1 cellular context compared by ENCODE assay signal in the genomic region with DNA sequence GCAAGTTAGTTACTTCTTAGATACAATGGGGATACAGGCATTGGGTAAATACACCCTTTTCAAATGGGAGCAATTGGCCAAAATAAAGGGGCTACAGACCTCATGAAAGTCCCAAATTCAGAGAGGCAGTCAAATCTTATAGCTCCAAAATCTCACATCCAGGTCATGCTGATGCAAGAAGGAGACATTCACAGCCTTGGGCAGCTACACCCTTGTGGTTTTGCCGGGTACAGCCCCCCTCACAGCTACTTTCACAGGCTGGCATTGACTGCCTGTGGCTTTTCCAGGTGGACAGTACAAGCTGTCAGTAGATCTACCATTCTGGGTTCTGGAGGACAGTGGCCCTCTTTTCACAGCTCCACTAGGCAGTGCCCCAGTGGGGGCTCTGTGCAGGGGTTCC.
TF ChIP-seq lines count a peak whose summit lies in the region.

No MANE protein-coding gene starts in this region.

TF ChIP-seq in K562, 482 proteins besides CTCF, POLR2A, EP300 and RAD21 (continued from another document):
- TF ChIP-seq, protein P1, sequence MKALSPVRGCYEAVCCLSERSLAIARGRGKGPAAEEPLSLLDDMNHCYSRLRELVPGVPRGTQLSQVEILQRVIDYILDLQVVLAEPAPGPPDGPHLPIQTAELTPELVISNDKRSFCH (CRISPR knock-in tag; IDR thresholded peaks at IDR 0.05), result no peak
- TF ChIP-seq, protein P1 (tag; IDR thresholded peaks at IDR 0.05), result no peak
- TF ChIP-seq, protein P2, sequence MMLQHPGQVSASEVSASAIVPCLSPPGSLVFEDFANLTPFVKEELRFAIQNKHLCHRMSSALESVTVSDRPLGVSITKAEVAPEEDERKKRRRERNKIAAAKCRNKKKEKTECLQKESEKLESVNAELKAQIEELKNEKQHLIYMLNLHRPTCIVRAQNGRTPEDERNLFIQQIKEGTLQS (IDR thresholded peaks at IDR 0.05), result peak; percentile 65
- TF ChIP-seq, protein P2 (CRISPR knock-in tag; conservative IDR thresholded peaks at IDR 0.05), result no peak
- TF ChIP-seq TRIM24 (IDR thresholded peaks at IDR 0.05), result peak; percentile 81 to 84; a peak in 2 of 4 replicates
- TF ChIP-seq, protein P3, sequence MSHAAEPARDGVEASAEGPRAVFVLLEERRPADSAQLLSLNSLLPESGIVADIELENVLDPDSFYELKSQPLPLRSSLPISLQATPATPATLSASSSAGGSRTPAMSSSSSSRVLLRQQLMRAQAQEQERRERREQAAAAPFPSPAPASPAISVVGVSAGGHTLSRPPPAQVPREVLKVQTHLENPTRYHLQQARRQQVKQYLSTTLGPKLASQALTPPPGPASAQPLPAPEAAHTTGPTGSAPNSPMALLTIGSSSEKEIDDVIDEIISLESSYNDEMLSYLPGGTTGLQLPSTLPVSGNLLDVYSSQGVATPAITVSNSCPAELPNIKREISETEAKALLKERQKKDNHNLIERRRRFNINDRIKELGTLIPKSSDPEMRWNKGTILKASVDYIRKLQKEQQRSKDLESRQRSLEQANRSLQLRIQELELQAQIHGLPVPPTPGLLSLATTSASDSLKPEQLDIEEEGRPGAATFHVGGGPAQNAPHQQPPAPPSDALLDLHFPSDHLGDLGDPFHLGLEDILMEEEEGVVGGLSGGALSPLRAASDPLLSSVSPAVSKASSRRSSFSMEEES (CRISPR knock-in tag; IDR thresholded peaks at IDR 0.05), result no peak
- TF ChIP-seq, protein P4, sequence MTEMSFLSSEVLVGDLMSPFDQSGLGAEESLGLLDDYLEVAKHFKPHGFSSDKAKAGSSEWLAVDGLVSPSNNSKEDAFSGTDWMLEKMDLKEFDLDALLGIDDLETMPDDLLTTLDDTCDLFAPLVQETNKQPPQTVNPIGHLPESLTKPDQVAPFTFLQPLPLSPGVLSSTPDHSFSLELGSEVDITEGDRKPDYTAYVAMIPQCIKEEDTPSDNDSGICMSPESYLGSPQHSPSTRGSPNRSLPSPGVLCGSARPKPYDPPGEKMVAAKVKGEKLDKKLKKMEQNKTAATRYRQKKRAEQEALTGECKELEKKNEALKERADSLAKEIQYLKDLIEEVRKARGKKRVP (CRISPR knock-in tag; IDR thresholded peaks at IDR 0.05), result peak; percentile 58; the same call in 1 of the 2 replicates
